24 cellular contexts compared by ENCODE assay signal in genomic region chr6:167685654-167686053, GRCh38.
DNase-seq lines count a peak whose midpoint lies in the region; ATAC-seq, FAIRE-seq and TF ChIP-seq lines count a peak whose summit lies in the region.
"Had no signal": no experiment of that assay in that cellular context is flagged by ENCODE, and none has a peak within 500 bp of the region (broad histone marks: within the 10 kb centered on the region; RNA-seq: fewer than 3 reads in every experiment).

No MANE protein-coding gene starts in this region.

- peaks cover 5% of the 10 kb centered on the region for H3K9me3 Mint-ChIP-seq in activated naive CD4-positive, alpha-beta T cell treated with anti-CD3 and anti-CD28 coated beads, Interleukin-2, amount 10 ng/mL, durations not matched to agents 7 days and 5 days

- no peaks in the 10 kb centered on the region for H3K4me1 Mint-ChIP-seq in activated naive CD4-positive, alpha-beta T cell treated with anti-CD3 and anti-CD28 coated beads, Interleukin-2, amount 10 ng/mL, durations not matched to agents 7 days and 5 days
- H3K4me1 Mint-ChIP-seq: CD14-positive monocyte had no signal

- no peaks in the 10 kb centered on the region for H3K36me3 Mint-ChIP-seq in activated naive CD4-positive, alpha-beta T cell treated with anti-CD3 and anti-CD28 coated beads, Interleukin-2, amount 10 ng/mL, durations not matched to agents 7 days and 5 days
- H3K36me3 Mint-ChIP-seq: CD14-positive monocyte had no signal

- H2AFZ ChIP-seq in HepG2 (ENCODE audit: low read length) = no peak overlapping the region

- H3K4me3 Mint-ChIP-seq in activated naive CD4-positive, alpha-beta T cell treated with anti-CD3 and anti-CD28 coated beads, Interleukin-2, amount 10 ng/mL, durations not matched to agents 7 days and 5 days = no peak overlapping the region
- H3K4me3 Mint-ChIP-seq: CD14-positive monocyte had no signal

- FAIRE-seq in HepG2 (lab: Jason Lieb, UNC) = no peak
- FAIRE-seq: A549, GM12878 had no signal

- no peak for ATAC-seq in HepG2
- ATAC-seq in right lobe of liver = no peak
- no peak for ATAC-seq in GM19351 (IDR thresholded peaks at IDR 0.05; ENCODE audit: unreplicated experiment)
- ATAC-seq: A549, GM12878 had no signal

- H3K27me3 ChIP-seq in HepG2 (ENCODE audit: control insufficient read depth in 1 of 2, insufficient read depth in 2 of 2, low read length in 2 of 2) = no peaks in the 10 kb centered on the region
- H3K27me3 ChIP-seq in right lobe of liver = no peaks in the 10 kb centered on the region
- peaks cover 0 to 40% (median 3%) of the 10 kb centered on the region in 7 donors for H3K27me3 ChIP-seq in spleen (replicated peaks in 1 of 7)
- H3K27me3 ChIP-seq: MG63, Peyer's patch had no signal

- H3K4me1 ChIP-seq in HepG2 (ENCODE audit: insufficient read depth, low read length) = peaks cover 68% of the 10 kb centered on the region
- H3K4me1 ChIP-seq in right lobe of liver = peaks cover 0 to 37% (median 17%) of the 10 kb centered on the region in 4 donors
- H3K4me1 ChIP-seq in spleen = peaks cover 4 to 56% (median 38%) of the 10 kb centered on the region in 6 donors

- POLR2A ChIA-PET in HepG2 (lab: Yijun Ruan, JAX) = no interaction called here

- TF ChIP-seq POLR2A in HepG2 (IDR thresholded peaks at IDR 0.05; ENCODE audit: insufficient read depth in 1 of 2, low read depth in 2 of 2, low read length in 2 of 2) (no peak), right lobe of liver (IDR thresholded peaks at IDR 0.05) (no peak), spleen (IDR thresholded peaks at IDR 0.05) (no peak)

- 95% methylated on average over 9 of the region's 10 CpGs for WGBS in HepG2 (ENCODE audit: low lambda C conversion rate)
- 51% methylated on average over 3 of the region's 10 CpGs for WGBS in right lobe of liver (ENCODE audit: insufficient coverage, low coverage, low lambda C conversion rate, missing lambda C conversion rate)
- 11 to 28% (median 17%) methylated on average over 8 to 10 of the region's 10 CpGs for WGBS in spleen, 5 donors

- H4K20me1 ChIP-seq in HepG2 (ENCODE audit: insufficient read depth, low read length) = no peaks in the 10 kb centered on the region

- no peak for TF ChIP-seq EP300 in HepG2 (IDR thresholded peaks at IDR 0.05; ENCODE audit: low read depth in 2 of 2, low read length in 2 of 2)
- TF ChIP-seq EP300 in HepG2 (CRISPR knock-in tag; IDR thresholded peaks at IDR 0.05; ENCODE audit: borderline replicate concordance) = no peak

- H3K27ac ChIP-seq in HepG2 (ENCODE audit: extremely low read length, insufficient read depth, low read length) (peak overlapping the region; percentile 96), right lobe of liver (no peak overlapping the region), spleen (no peak overlapping the region)
- H3K27ac ChIP-seq: A549, Peyer's patch, SK-N-MC had no signal

- H3K4me2 ChIP-seq in HepG2 (ENCODE audit: low read depth, low read length) = no peak overlapping the region
- H3K4me2 ChIP-seq: A549 had no signal

- no peak overlapping the region for H3K27ac Mint-ChIP-seq in activated naive CD4-positive, alpha-beta T cell treated with anti-CD3 and anti-CD28 coated beads, Interleukin-2, amount 10 ng/mL, durations not matched to agents 7 days and 5 days
- H3K27ac Mint-ChIP-seq: CD14-positive monocyte had no signal

- H3K36me3 ChIP-seq in HepG2 (replicated peaks in 1 of 2; ENCODE audit: control insufficient read depth in 1 of 2, insufficient read depth in 2 of 2, low read length in 2 of 2) (no peaks in the 10 kb centered on the region), right lobe of liver (no peaks in the 10 kb centered on the region), spleen (no peaks in the 10 kb centered on the region)
- H3K36me3 ChIP-seq: MG63, Peyer's patch had no signal

- no peak for DNase-seq in HepG2 (ENCODE audit: low spot score)
- no peak for DNase-seq in right lobe of liver
- DNase-seq in NCI-H1694 treated with DMSO at 0.1 percent for 48 hours (lab: John Stamatoyannopoulos, UW) = peak; percentile 34
- peak; percentile 24 for DNase-seq in kidney glomerular epithelial cell (lab: John Stamatoyannopoulos, UW)
- DNase-seq in spleen = peak; percentile 68
- DNase-seq in cortex of kidney (lab: John Stamatoyannopoulos, UW) = no peak
- DNase-seq in activated naive CD4-positive, alpha-beta T cell treated with anti-CD3 and anti-CD28 coated beads, Interleukin-2, amount 10 ng/mL, durations not matched to agents 7 days and 5 days = no peak
- DNase-seq: DMS 273 treated with DMSO at 0.1 percent for 48 hours; EL; IMR-90; Kasumi-1; MG63; NCI-H1048; NCI-H1436; NCI-H2029 treated with DMSO at 0.1 percent for 48 hours; NCI-H748 treated with DMSO at 0.1 percent for 48 hours; NK-92 treated with Interleukin-12 subunit alpha and Interleukin-12 subunit beta, amount 100 ng/mL, for 24 hours; Right ventricle myocardium superior had no signal

- CTCF ChIA-PET in HepG2 (lab: Yijun Ruan, JAX; ENCODE audit: low intra/inter-chr PET ratio, low total read pairs) = no interaction called here
- CTCF ChIA-PET in activated naive CD4-positive, alpha-beta T cell treated with anti-CD3 and anti-CD28 coated beads, Interleukin-2, amount 10 ng/mL, durations not matched to agents 7 days and 5 days (lab: Charles Lee) = no interaction called here

- H3K9me3 ChIP-seq in HepG2 (ENCODE audit: low read length) (no peaks in the 10 kb centered on the region), right lobe of liver (no peaks in the 10 kb centered on the region), spleen (no peaks in the 10 kb centered on the region)
- H3K9me3 ChIP-seq: A549, MG63, Peyer's patch had no signal

- no TSS peak for BruUV-seq in HepG2 (replicated peaks; lab: Mats Ljungman, UMichigan)

- TF ChIP-seq CTCF in HepG2 (CRISPR knock-in tag; IDR thresholded peaks at IDR 0.05) (no peak), right lobe of liver (IDR thresholded peaks at IDR 0.05) (no peak), spleen (IDR thresholded peaks at IDR 0.05 in 8 of 11, conservative IDR thresholded peaks at IDR 0.05 in 3 of 11) (no peak)

- in situ Hi-C loops in HepG2 (cut with HindIII; ENCODE audit: extremely low pct_ligation_motif_present, low pct_unique_long_range_greater_than_20kb) = no loop called here

- no peaks in the 10 kb centered on the region for H3K79me2 ChIP-seq in HepG2 (ENCODE audit: insufficient read depth, low read length)

- H3K27me3 Mint-ChIP-seq in activated naive CD4-positive, alpha-beta T cell treated with anti-CD3 and anti-CD28 coated beads, Interleukin-2, amount 10 ng/mL, durations not matched to agents 7 days and 5 days = peaks cover 90% of the 10 kb centered on the region

- H3K9ac ChIP-seq in HepG2 (ENCODE audit: insufficient read depth, low read depth, low read length) = no peak overlapping the region

- intact Hi-C loops in HepG2 (cut with micrococcal nuclease; ENCODE audit: unreplicated experiment) (no loop called here), right lobe of liver (cut with DNase I) (no loop called here), spleen (cut with DNase I; ENCODE audit: low total_unique reads) (no loop called here)

- H3K4me3 ChIP-seq in HepG2 (replicated peaks in 1 of 3; ENCODE audit: insufficient read depth in 1 of 3, low read depth in 2 of 3, low read length in 3 of 3) (no peak overlapping the region), right lobe of liver (no peak overlapping the region), spleen (no peak overlapping the region)
- H3K4me3 ChIP-seq: A549, GM12878, MG63, Peyer's patch, SK-N-MC had no signal

- no peak for TF ChIP-seq RAD21 in HepG2 (CRISPR knock-in tag; IDR thresholded peaks at IDR 0.05)

TF ChIP-seq in HepG2, 621 proteins besides CTCF, POLR2A, EP300 and RAD21:
- 0 out of 2 replicates have a peak, but pooled peaks have one; percentile 47 for TF ChIP-seq ZNF414 (CRISPR knock-in tag; IDR thresholded peaks at IDR 0.05)
- peak; percentile 59; the same call in 1 of the 2 replicates for TF ChIP-seq HNRNPL (IDR thresholded peaks at IDR 0.05; ENCODE audit: low read depth, low read length)
- TF ChIP-seq ZBTB8A (CRISPR knock-in tag; IDR thresholded peaks at IDR 0.05; ENCODE audit: borderline replicate concordance, low read depth) = no peak
- 0 out of 2 replicates have a peak, but pooled peaks have one; percentile 26 for TF ChIP-seq ZNF547 (CRISPR knock-in tag; IDR thresholded peaks at IDR 0.05)
- no peak for TF ChIP-seq U2AF2 (IDR thresholded peaks at IDR 0.05; ENCODE audit: low read depth, low read length)

Comparison
In these comparisons a context has a peak if more than half of its experiments do, and no peak if none do; other contexts are left out.
1. DNase-seq: peak in NCI-H1694 treated with DMSO at 0.1 percent for 48 hours (single experiment), kidney glomerular epithelial cell (single experiment) and spleen (single experiment); none in HepG2 (single experiment), right lobe of liver (0 of 3), cortex of kidney (single experiment) and activated naive CD4-positive, alpha-beta T cell treated with anti-CD3 and anti-CD28 coated beads, Interleukin-2, amount 10 ng/mL, durations not matched to agents 7 days and 5 days (single experiment).